In genomic region chr19:8513687-8514504, GRCh38 we compare ENCODE assay signal across 8 cellular contexts. TPM values are rescaled to one million over a fixed set of nuclear protein-coding genes. Genes with fewer than 3 reads are reported as not detected.
DNase-seq lines count a peak whose midpoint lies in the region; ATAC-seq and TF ChIP-seq lines count a peak whose summit lies in the region.

Gene ZNF414 (minus strand): TSS chr19:8514167. CDS start chr19:8514046, 121 bp downstream.

- H3K27me3 ChIP-seq in rectal smooth muscle tissue (ENCODE audit: control insufficient read depth, insufficient read depth, low read length) (no peaks in the 10 kb centered on the region), aorta (ENCODE audit: control insufficient read depth in 1 of 2, insufficient read depth in 2 of 2, low read length in 1 of 2) (no peaks in the 10 kb centered on the region)

- H3K36me3 ChIP-seq in rectal smooth muscle tissue (ENCODE audit: control insufficient read depth, insufficient read depth, low read length) (no peaks in the 10 kb centered on the region), aorta (ENCODE audit: control insufficient read depth in 1 of 2, insufficient read depth in 2 of 2, low read length in 1 of 2) (no peaks in the 10 kb centered on the region)

- H3K9ac ChIP-seq in rectal smooth muscle tissue (ENCODE audit: low read length) = peak within 1 kb of the TSS; percentile 89

- H3K27ac ChIP-seq in rectal smooth muscle tissue (ENCODE audit: low read depth, low read length) = peak within 1 kb of the TSS; percentile 100
- H3K27ac ChIP-seq in aorta (ENCODE audit: low read depth in 1 of 2, low read length in 2 of 2) = peak within 1 kb of the TSS; percentile 78 to 98

- H3K4me3 ChIP-seq in astrocyte of the cerebellum (ENCODE audit: low read depth, low read length) (peak within 1 kb of the TSS; percentile 58), rectal smooth muscle tissue (ENCODE audit: low read length) (peak within 1 kb of the TSS; percentile 68), aorta (ENCODE audit: low read length in 2 of 2) (peak within 1 kb of the TSS; percentile 53 to 77)

- ATAC-seq in GM18517 (IDR thresholded peaks at IDR 0.05; ENCODE audit: unreplicated experiment) (peak; percentile 88), HG03039 (IDR thresholded peaks at IDR 0.05; ENCODE audit: unreplicated experiment) (peak; percentile 85), aorta (ENCODE audit: low FRiP score) (peak; percentile 97)

- H3K4me1 ChIP-seq in rectal smooth muscle tissue (ENCODE audit: control insufficient read depth, insufficient read depth, low read length) = peaks cover 10% of the 10 kb centered on the region
- H3K4me1 ChIP-seq in aorta (ENCODE audit: control insufficient read depth in 1 of 2, insufficient read depth in 2 of 2, low read length in 2 of 2) = no peaks in the 10 kb centered on the region

- WGBS in aorta, 2 donors = 1 to 2% methylated on average over 54 to 70 of the region's 70 CpGs

- no peaks in the 10 kb centered on the region for H3K9me3 ChIP-seq in aorta (ENCODE audit: control insufficient read depth, low read length)

- peak; percentile 66 for DNase-seq in NCI-H2081 treated with DMSO at 0.1 percent for 48 hours (lab: John Stamatoyannopoulos, UW)
- peak; percentile 95 for DNase-seq in T1000 (lab: John Stamatoyannopoulos, UW)
- peak; percentile 83 for DNase-seq in astrocyte of the cerebellum (ENCODE audit: low read depth)
- DNase-seq in hepatic stellate cell (ENCODE audit: low spot score) = peak; percentile 98
- peak; percentile 97 to 99 for DNase-seq in aorta

- no peak for TF ChIP-seq CTCF in astrocyte of the cerebellum (IDR thresholded peaks at IDR 0.05; ENCODE audit: low read depth, low read length, missing control alignments)

- intact Hi-C loops in aorta (cut with DNase I) = no loop called here

- in situ Hi-C loops in astrocyte of the cerebellum (cut with HindIII; ENCODE audit: low sequenced_read_pairs) = no loop called here

RNA-seq across cellular contexts. Expression of gene ZNF414, which starts in this region (rescaled TPM):
- total RNA-seq in aorta = 10 to 100 TPM; 16.4 to 17.7 TPM
- 10 to 100 TPM in 1 of 2 donors, 1 to 10 TPM in 1; 4.0 to 33.0 TPM for polyA plus RNA-seq in aorta

Comparison
In these comparisons a context has a peak if more than half of its experiments do, and no peak if none do; other contexts are left out.
1. Peak in every context shown above with its lines: DNase-seq, ATAC-seq, H3K4me3 ChIP-seq and H3K27ac ChIP-seq.